In the genomic region with DNA sequence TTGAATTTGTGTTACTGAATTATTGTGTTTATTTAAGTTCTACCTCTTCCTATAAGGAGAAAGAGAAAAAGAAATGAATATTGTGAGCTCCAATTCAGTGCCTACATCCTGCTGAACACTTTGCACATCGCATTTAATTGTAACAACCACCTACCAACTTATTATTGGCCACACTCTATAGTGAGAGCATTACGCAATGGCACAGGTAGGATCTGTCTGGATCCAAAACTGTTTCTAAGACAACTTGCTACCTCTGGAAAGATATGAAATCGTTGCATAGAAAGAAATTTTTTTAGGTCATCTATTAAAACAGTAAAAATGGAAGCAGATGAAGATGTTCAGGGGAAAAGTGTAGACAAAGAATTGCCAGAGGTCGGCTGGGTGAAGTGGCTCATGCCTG, we compare ENCODE assay signal across 7 cellular contexts.
"Had no signal": no experiment of that assay in that cellular context is flagged by ENCODE, and none has a peak within 500 bp of the region (broad histone marks: within the 10 kb centered on the region; RNA-seq: fewer than 3 reads in every experiment).

No MANE protein-coding gene starts in this region.

- H2AFZ ChIP-seq: GM23248 had no signal

- H3K9ac ChIP-seq: GM23248 had no signal

- H3K27ac ChIP-seq: GM23248 had no signal

- H3K27ac Mint-ChIP-seq: H9 had no signal

- DNase-seq: GM23248, GOT3, H9, HCEC 1CT, KG1 had no signal

- H3K4me3 ChIP-seq: GM23248 had no signal

- H3K9me3 Mint-ChIP-seq: H9 had no signal

- FAIRE-seq: H54, HTR-8/SVneo had no signal

- H3K4me3 Mint-ChIP-seq: H9 had no signal
